Comparison of ENCODE assay signal across 7 cellular contexts in genomic region chr10:131102671-131103070, GRCh38.
A peak's percentile ranks its signal among the peaks of the same experiment; 100 is the strongest.
DNase-seq lines count a peak whose midpoint lies in the region; FAIRE-seq and TF ChIP-seq lines count a peak whose summit lies in the region.
"Not testable (repeated sequence)": the region's sequence is repeated elsewhere in the genome, so short reads cannot be mapped to it uniquely, and the experiment has no call there.

No MANE protein-coding gene starts in this region.

- not testable (repeated sequence) for H3K27me3 ChIP-seq in parathyroid adenoma (ENCODE audit: control insufficient read depth, insufficient read depth, low read length)

- H3K4me2 ChIP-seq in parathyroid adenoma (ENCODE audit: low read length): not testable (repeated sequence)

- DNase-seq in DMS 273 (lab: John Stamatoyannopoulos, UW; ENCODE audit: unreplicated experiment) (peak; percentile 49), NCI-H2171 (lab: John Stamatoyannopoulos, UW) (peak; percentile 53), NCI-H69 (lab: John Stamatoyannopoulos, UW) (peak; percentile 12), cerebellar cortex (ENCODE audit: low spot score) (peak; percentile 84), glutamatergic neuron (peak; percentile 55), kidney (peak; percentile 12)

- H3K4me1 ChIP-seq in kidney (ENCODE audit: control insufficient read depth in 1 of 2, insufficient read depth in 1 of 2, low read depth in 1 of 2, low read length in 2 of 2): not testable (repeated sequence)
- peaks cover 28% of the 10 kb centered on the region for H3K4me1 ChIP-seq in parathyroid adenoma

- peak overlapping the region; percentile 84 for H3K27ac Mint-ChIP-seq in glutamatergic neuron (ENCODE audit: unreplicated experiment)

- peaks cover 22% of the 10 kb centered on the region for H3K4me1 Mint-ChIP-seq in glutamatergic neuron (ENCODE audit: low read depth, unreplicated experiment)

- peak overlapping the region; percentile 13 for H2AFZ ChIP-seq in parathyroid adenoma

- not testable (repeated sequence) for H3K36me3 Mint-ChIP-seq in glutamatergic neuron (ENCODE audit: unreplicated experiment)

- not testable (repeated sequence) for H3K27ac ChIP-seq in kidney (ENCODE audit: low read depth in 2 of 2, low read length in 2 of 2); parathyroid adenoma

- FAIRE-seq in kidney (lab: Jason Lieb, UNC): not testable (repeated sequence)

- not testable (repeated sequence) for TF ChIP-seq CTCF in glutamatergic neuron (IDR thresholded peaks at IDR 0.05; ENCODE audit: partially characterized antibody, unreplicated experiment); kidney (IDR thresholded peaks at IDR 0.05; ENCODE audit: borderline replicate concordance, extremely low read depth, insufficient read depth); parathyroid adenoma (IDR thresholded peaks at IDR 0.05)

- not testable (repeated sequence) for H3K27me3 Mint-ChIP-seq in glutamatergic neuron (ENCODE audit: unreplicated experiment)

- not testable (repeated sequence) for H3K9me3 Mint-ChIP-seq in glutamatergic neuron (ENCODE audit: unreplicated experiment)

- peak overlapping the region; percentile 46 for H3K4me3 Mint-ChIP-seq in glutamatergic neuron (ENCODE audit: unreplicated experiment)

- not testable (repeated sequence) for H3K9ac ChIP-seq in kidney (ENCODE audit: low read length in 2 of 2); parathyroid adenoma

- not testable (repeated sequence) for H3K9me3 ChIP-seq in kidney (ENCODE audit: control insufficient read depth in 1 of 2, low read length in 2 of 2); parathyroid adenoma (ENCODE audit: control insufficient read depth, low read length)

- intact Hi-C loops in kidney (cut with DNase I): not testable (repeated sequence)

- H3K79me2 ChIP-seq in parathyroid adenoma: not testable (repeated sequence)

- H3K4me3 ChIP-seq in kidney (ENCODE audit: low read length in 2 of 2); parathyroid adenoma (ENCODE audit: low read depth, low read length): not testable (repeated sequence)

- not testable (repeated sequence) for H3K36me3 ChIP-seq in kidney (ENCODE audit: control insufficient read depth in 1 of 2, insufficient read depth in 2 of 2, low read length in 2 of 2); parathyroid adenoma (ENCODE audit: control insufficient read depth, insufficient read depth, low read length)

Comparison
In these comparisons a context has a peak if more than half of its experiments do, and no peak if none do; other contexts are left out.
1. DNase-seq: peak in every context shown above with its lines; median percentile 84 in cerebellar cortex; 55 in glutamatergic neuron; 53 in NCI-H2171; 49 in DMS 273; 12 in NCI-H69; 12 in kidney.